8 cellular contexts compared by ENCODE assay signal in the genomic region with DNA sequence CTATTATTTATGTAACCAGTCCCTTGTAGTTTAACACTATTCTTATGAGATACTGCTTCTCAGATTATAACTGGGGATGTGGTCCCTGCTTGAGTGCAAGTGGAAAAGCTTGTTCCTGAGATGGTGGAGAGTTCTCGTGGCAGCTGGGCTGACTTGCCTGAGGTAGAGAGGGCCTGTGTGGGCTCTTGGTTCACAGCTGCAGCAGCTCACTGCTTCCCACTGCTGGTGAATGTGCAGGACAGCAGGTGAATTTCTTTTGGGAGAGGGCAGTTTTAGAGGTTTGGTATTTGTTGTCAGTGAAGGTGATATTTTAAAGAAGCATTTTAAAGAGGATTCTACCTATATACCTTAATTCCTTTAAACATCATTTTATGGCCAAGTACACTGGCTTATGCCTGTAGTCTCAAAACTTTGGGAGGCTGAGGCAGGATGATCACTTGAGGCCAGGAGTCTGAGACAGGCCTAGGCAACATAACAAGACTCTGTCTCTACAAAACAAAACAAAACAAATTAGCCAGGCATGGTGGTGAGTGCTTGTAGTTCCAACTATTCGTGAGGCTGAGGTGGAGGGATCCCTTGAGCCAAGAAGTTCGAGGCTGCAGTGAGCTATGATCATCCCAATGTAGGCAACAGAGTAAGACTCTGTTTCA.
A peak's percentile ranks its signal among the peaks of the same experiment; 100 is the strongest.
DNase-seq lines count a peak whose midpoint lies in the region; ATAC-seq and TF ChIP-seq lines count a peak whose summit lies in the region.

No MANE protein-coding gene starts in this region.

- peak; percentile 79 for ATAC-seq in GM21367 (IDR thresholded peaks at IDR 0.05; ENCODE audit: unreplicated experiment)
- peak; percentile 96 to 97 for ATAC-seq in naive thymus-derived CD8-positive, alpha-beta T cell
- peak; percentile 96 for ATAC-seq in stimulated activated naive CD8-positive, alpha-beta T cell treated with anti-CD3 and anti-CD28 coated beads, Interleukin-15, amount 100 ng/mL, for 72 hours

- POLR2A ChIA-PET in naive thymus-derived CD8-positive, alpha-beta T cell (lab: Charles Lee): interaction anchor here (0.7 to 1.0 kb wide), 5 partner anchors 83 to 1699 kb away, joined by 3 to 4 read pairs (median 3); a partner anchor contains a TSS

- H3K9me3 Mint-ChIP-seq in naive thymus-derived CD8-positive, alpha-beta T cell: no peaks in the 10 kb centered on the region
- no peaks in the 10 kb centered on the region for H3K9me3 Mint-ChIP-seq in stimulated activated naive CD8-positive, alpha-beta T cell treated with anti-CD3 and anti-CD28 coated beads, Interleukin-15, amount 100 ng/mL, for 72 hours

- H3K4me3 Mint-ChIP-seq in naive thymus-derived CD8-positive, alpha-beta T cell: peak overlapping the region in 8 of 10 donors; percentile 0 to 67 (median 46)
- H3K4me3 Mint-ChIP-seq in stimulated activated naive CD8-positive, alpha-beta T cell treated with anti-CD3 and anti-CD28 coated beads, Interleukin-15, amount 100 ng/mL, for 72 hours: no peak overlapping the region

- H3K27me3 Mint-ChIP-seq in naive thymus-derived CD8-positive, alpha-beta T cell: no peaks in the 10 kb centered on the region
- no peaks in the 10 kb centered on the region for H3K27me3 Mint-ChIP-seq in stimulated activated naive CD8-positive, alpha-beta T cell treated with anti-CD3 and anti-CD28 coated beads, Interleukin-15, amount 100 ng/mL, for 72 hours

- H3K4me1 Mint-ChIP-seq in naive thymus-derived CD8-positive, alpha-beta T cell: peaks cover 8 to 32% (median 26%) of the 10 kb centered on the region in 4 donors
- peaks cover 18% of the 10 kb centered on the region for H3K4me1 Mint-ChIP-seq in stimulated activated naive CD8-positive, alpha-beta T cell treated with anti-CD3 and anti-CD28 coated beads, Interleukin-15, amount 100 ng/mL, for 72 hours

- H3K4me3 ChIP-seq in epithelial cell of proximal tubule (ENCODE audit: low read depth, low read length): no peak overlapping the region

- peak overlapping the region; percentile 18 to 91 (median 78) for H3K27ac Mint-ChIP-seq in naive thymus-derived CD8-positive, alpha-beta T cell
- H3K27ac Mint-ChIP-seq in stimulated activated naive CD8-positive, alpha-beta T cell treated with anti-CD3 and anti-CD28 coated beads, Interleukin-15, amount 100 ng/mL, for 72 hours: peak overlapping the region in 1 of 2 donors; percentile 72

- DNase-seq in DMS 273 (lab: John Stamatoyannopoulos, UW; ENCODE audit: unreplicated experiment) (peak; percentile 87), HT-29 (ENCODE audit: low spot score) (peak; percentile 85), NOMO-1 treated with DMSO at 0.1 percent for 48 hours (lab: John Stamatoyannopoulos, UW; ENCODE audit: unreplicated experiment) (peak; percentile 74), epithelial cell of proximal tubule (ENCODE audit: low read depth) (peak; percentile 29)
- DNase-seq in activated CD8-positive, alpha-beta memory T cell treated with anti-CD3 and anti-CD28 coated beads, Interleukin-2, amount 50 U/mL, for 24 hours (ENCODE audit: extremely low read depth): peak; percentile 4
- peak; percentile 46 to 84 (median 70) for DNase-seq in naive thymus-derived CD8-positive, alpha-beta T cell
- DNase-seq in stimulated activated naive CD8-positive, alpha-beta T cell treated with anti-CD3 and anti-CD28 coated beads, Interleukin-15, amount 100 ng/mL, for 72 hours: peak; percentile 62 to 70

- peak; percentile 100 for TF ChIP-seq CTCF in epithelial cell of proximal tubule (conservative IDR thresholded peaks at IDR 0.05; ENCODE audit: low read depth, low read length)

- peaks cover 0 to 12% (median 7%) of the 10 kb centered on the region in 3 donors for H3K36me3 Mint-ChIP-seq in naive thymus-derived CD8-positive, alpha-beta T cell

Comparison
In these comparisons a context has a peak if more than half of its experiments do, and no peak if none do; other contexts are left out.
1. DNase-seq: peak in every context shown above with its lines; median percentile 87 in DMS 273; 85 in HT-29; 74 in NOMO-1 treated with DMSO at 0.1 percent for 48 hours; 70 in naive thymus-derived CD8-positive, alpha-beta T cell; 66 in stimulated activated naive CD8-positive, alpha-beta T cell treated with anti-CD3 and anti-CD28 coated beads, Interleukin-15, amount 100 ng/mL, for 72 hours; 29 in epithelial cell of proximal tubule; 4 in activated CD8-positive, alpha-beta memory T cell treated with anti-CD3 and anti-CD28 coated beads, Interleukin-2, amount 50 U/mL, for 24 hours.
2. H3K4me3 Mint-ChIP-seq: peak in naive thymus-derived CD8-positive, alpha-beta T cell (8 of 10); none in stimulated activated naive CD8-positive, alpha-beta T cell treated with anti-CD3 and anti-CD28 coated beads, Interleukin-15, amount 100 ng/mL, for 72 hours (0 of 2).
3. Peak in every context shown above with its lines, with median percentiles within 50 percentile points of each other: ATAC-seq.